In the genomic region with DNA sequence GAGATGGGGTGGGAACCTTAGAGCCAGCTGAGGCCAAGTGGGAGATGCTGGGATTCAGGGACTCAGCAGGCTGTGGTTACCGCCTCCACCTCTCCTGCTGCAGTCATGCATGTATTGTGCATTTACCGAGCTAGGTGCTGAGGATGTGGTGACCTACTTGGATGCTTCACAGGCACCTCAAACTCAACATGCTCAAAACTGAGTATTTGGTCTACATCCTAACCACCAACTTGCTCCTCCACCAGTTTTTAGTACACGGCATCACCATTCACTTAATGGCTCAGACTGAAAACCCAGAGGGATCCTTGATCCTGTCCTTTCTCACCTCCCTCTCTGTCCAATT, we compare ENCODE assay signal across 18 cellular contexts. TPM values are rescaled to one million over a fixed set of nuclear protein-coding genes. Genes with fewer than 3 reads are reported as not detected.
"Had no signal": no experiment of that assay in that cellular context is flagged by ENCODE, and none has a peak within 500 bp of the region (broad histone marks: within the 10 kb centered on the region; RNA-seq: fewer than 3 reads in every experiment).

No MANE protein-coding gene starts in this region.

- H3K4me1 Mint-ChIP-seq: activated B cell treated with CpG ODN at 0.5 μM for 24 hours had no signal

- H3K9me3 ChIP-seq: psoas muscle, stomach had no signal

- ATAC-seq: foreskin keratinocyte, left lobe of liver, psoas muscle, sciatic nerve had no signal

- DNase-seq: activated B cell treated with CpG ODN at 0.5 μM for 24 hours; activated CD4-positive, alpha-beta memory T cell treated with anti-CD3 and anti-CD28 coated beads for 36 hours; activated CD4-positive, alpha-beta T cell treated with anti-CD3 and anti-CD28 coated beads for 4 hours; activated gamma-delta T cell; activated T-cell treated with anti-CD3 and anti-CD28 coated beads, Interleukin-2, amount 50 U/mL, for 48 hours; foreskin keratinocyte; psoas muscle; stimulated activated CD4-positive, alpha-beta T cell treated with anti-CD3 and anti-CD28 coated beads, Interleukin-4, amount 100 ng/mL, for 1 hour; stomach had no signal

- H3K36me3 Mint-ChIP-seq: activated CD4-positive, alpha-beta memory T cell treated with anti-CD3 and anti-CD28 coated beads for 36 hours; activated naive CD8-positive, alpha-beta T cell; natural killer cell treated with Interleukin-12 subunit alpha and Interleukin-12 subunit beta and Interleukin-15 and Interleukin-18, amount 100 ng/mL, for 72 hours; type B pancreatic cell had no signal

- H3K4me3 Mint-ChIP-seq: activated B cell treated with CpG ODN at 0.5 μM for 24 hours; activated CD4-positive, alpha-beta memory T cell treated with anti-CD3 and anti-CD28 coated beads for 36 hours; activated naive CD8-positive, alpha-beta T cell; endodermal cell; natural killer cell treated with Interleukin-12 subunit alpha and Interleukin-12 subunit beta and Interleukin-15 and Interleukin-18, amount 100 ng/mL, for 72 hours; T-helper 2 cell treated with Interferon-gamma antibody and Interleukin-4, amounts not matched to agents 5 μg/mL and 100 μg/mL, for 36 hours; type B pancreatic cell had no signal

- H3K9me3 Mint-ChIP-seq: activated B cell treated with CpG ODN at 0.5 μM for 24 hours; activated CD4-positive, alpha-beta memory T cell treated with anti-CD3 and anti-CD28 coated beads for 36 hours; endodermal cell; natural killer cell treated with Interleukin-12 subunit alpha and Interleukin-12 subunit beta and Interleukin-15 and Interleukin-18, amount 100 ng/mL, for 72 hours; T-helper 2 cell treated with Interferon-gamma antibody and Interleukin-4, amounts not matched to agents 5 μg/mL and 100 μg/mL, for 36 hours; type B pancreatic cell had no signal

- H3K27ac Mint-ChIP-seq: activated B cell treated with CpG ODN at 0.5 μM for 24 hours; activated CD4-positive, alpha-beta memory T cell treated with anti-CD3 and anti-CD28 coated beads for 36 hours; activated naive CD8-positive, alpha-beta T cell; endodermal cell; natural killer cell treated with Interleukin-12 subunit alpha and Interleukin-12 subunit beta and Interleukin-15 and Interleukin-18, amount 100 ng/mL, for 72 hours; T-helper 2 cell treated with Interferon-gamma antibody and Interleukin-4, amounts not matched to agents 5 μg/mL and 100 μg/mL, for 36 hours; type B pancreatic cell had no signal

RNA-seq across cellular contexts. Expression of a gene that starts 5.6 kb away (rescaled TPM):
- total RNA-seq: activated B cell treated with CpG ODN at 0.5 μM for 24 hours; activated CD4-positive, alpha-beta memory T cell treated with anti-CD3 and anti-CD28 coated beads for 36 hours; fibroblast of lung; natural killer cell treated with Interleukin-12 subunit alpha and Interleukin-12 subunit beta and Interleukin-15 and Interleukin-18, amount 100 ng/mL, for 72 hours; smooth muscle cell had no signal
